In the genomic region with DNA sequence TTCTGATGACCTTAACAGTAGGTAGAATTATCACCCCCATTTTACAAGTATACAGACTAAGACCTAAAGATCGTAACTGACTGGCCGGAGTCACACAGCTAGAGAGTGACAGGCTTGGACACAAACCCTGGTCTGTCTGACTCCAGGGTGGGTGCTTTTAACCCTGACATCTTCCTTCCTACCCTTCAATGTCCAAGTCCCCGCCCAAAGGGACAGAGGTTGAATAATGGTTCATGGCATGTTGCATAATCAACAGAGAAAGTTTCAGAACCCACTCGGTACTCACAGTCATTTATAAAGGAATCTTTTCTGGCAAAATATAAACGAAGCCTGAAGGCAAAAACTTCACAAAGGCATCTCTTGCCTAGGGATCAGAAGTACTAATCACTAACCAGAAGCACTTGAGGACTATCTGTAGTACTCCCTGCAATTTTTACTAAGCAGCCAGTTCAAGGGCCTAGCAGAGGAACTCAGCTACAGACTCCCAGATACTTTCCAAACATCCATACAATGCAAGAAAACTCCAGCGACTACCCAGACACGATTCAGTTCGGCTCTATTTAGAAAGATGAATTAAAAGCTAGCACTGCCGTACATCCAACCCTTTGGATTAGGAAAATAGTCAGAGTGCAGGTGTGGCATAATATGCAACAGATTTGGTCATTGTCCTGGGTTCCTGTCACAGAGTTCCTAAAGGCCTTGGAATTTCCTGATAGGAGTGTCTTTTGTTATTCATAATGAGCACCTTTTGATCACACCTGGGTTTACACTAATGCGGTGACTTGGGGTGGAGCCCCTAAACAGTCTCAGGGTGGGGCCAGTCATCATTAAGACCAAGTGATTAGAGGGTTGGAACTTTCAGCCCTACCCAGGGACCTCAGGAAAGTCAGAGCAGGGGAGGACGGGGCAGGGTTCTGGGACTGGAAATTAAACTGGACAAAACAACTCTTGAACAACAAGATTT, we compare ENCODE assay signal across 26 cellular contexts. TPM values are rescaled to one million over a fixed set of nuclear protein-coding genes. Genes with fewer than 3 reads are reported as not detected.
DNase-seq lines count a peak whose midpoint lies in the region; ATAC-seq, FAIRE-seq and TF ChIP-seq lines count a peak whose summit lies in the region.
"Had no signal": no experiment of that assay in that cellular context is flagged by ENCODE, and none has a peak within 500 bp of the region (broad histone marks: within the 10 kb centered on the region; RNA-seq: fewer than 3 reads in every experiment).

No MANE protein-coding gene starts in this region.

- H3K4me3 ChIP-seq in keratinocyte (ENCODE audit: control insufficient read depth in 2 of 3, extremely low read depth in 1 of 3, insufficient read depth in 2 of 3, low read depth in 1 of 3, low read length in 3 of 3) (no peak overlapping the region), subcutaneous abdominal adipose tissue (ENCODE audit: low read depth in 1 of 5, low read length in 5 of 5) (no peak overlapping the region)
- H3K4me3 ChIP-seq: MG63, pancreas, skin epidermis had no signal

- no peak for FAIRE-seq in keratinocyte (lab: Jason Lieb, UNC)
- FAIRE-seq: A204.1, D721Med, GM19239, H54, pancreas had no signal

- H3K4me1 Mint-ChIP-seq in activated T-cell treated with anti-CD3 and anti-CD28 coated beads, Interleukin-2, amount 50 U/mL, for 24 hours (ENCODE audit: low read depth) = peaks cover 1% of the 10 kb centered on the region
- H3K4me1 Mint-ChIP-seq in activated T-cell treated with anti-CD3 and anti-CD28 coated beads, Interleukin-2, amount 50 U/mL, for 4 hours (ENCODE audit: low read depth) = no peaks in the 10 kb centered on the region
- H3K4me1 Mint-ChIP-seq in effector memory CD8-positive, alpha-beta T cell (ENCODE audit: low read depth in 2 of 2) = peaks cover 0 to 4% of the 10 kb centered on the region in 2 donors
- H3K4me1 Mint-ChIP-seq: central memory CD8-positive, alpha-beta T cell; natural killer cell had no signal

- TF ChIP-seq CTCF in keratinocyte (optimal IDR thresholded peaks at IDR 0.05 in 1 of 3, IDR thresholded peaks at IDR 0.05 in 1 of 3, conservative IDR thresholded peaks at IDR 0.05 in 1 of 3; ENCODE audit: extremely low read depth in 1 of 3, insufficient read depth in 2 of 3, low read length in 3 of 3) = no peak

- no peak overlapping the region for H3K9ac ChIP-seq in keratinocyte (ENCODE audit: control insufficient read depth, extremely low read depth, insufficient read depth, low read length)
- no peak overlapping the region for H3K9ac ChIP-seq in subcutaneous abdominal adipose tissue (ENCODE audit: low read length in 5 of 5)

- H3K4me3 Mint-ChIP-seq in activated T-cell treated with anti-CD3 and anti-CD28 coated beads, Interleukin-2, amount 50 U/mL, for 24 hours = no peak overlapping the region
- H3K4me3 Mint-ChIP-seq in activated T-cell treated with anti-CD3 and anti-CD28 coated beads, Interleukin-2, amount 50 U/mL, for 4 hours = no peak overlapping the region
- no peak overlapping the region for H3K4me3 Mint-ChIP-seq in effector memory CD8-positive, alpha-beta T cell
- H3K4me3 Mint-ChIP-seq: activated CD4-positive, alpha-beta T cell treated with anti-CD3 and anti-CD28 coated beads, Interleukin-2, amount 10 ng/mL, durations not matched to agents 24 days and 14 days; central memory CD8-positive, alpha-beta T cell; natural killer cell had no signal

- no peaks in the 10 kb centered on the region for H3K9me1 ChIP-seq in keratinocyte (ENCODE audit: control insufficient read depth, extremely low read depth, insufficient read depth, low read length)

- H3K9me3 ChIP-seq in keratinocyte (ENCODE audit: control insufficient read depth, low read depth, low read length) (no peaks in the 10 kb centered on the region), subcutaneous abdominal adipose tissue (ENCODE audit: control insufficient read depth in 5 of 5, low read length in 5 of 5) (no peaks in the 10 kb centered on the region)
- H3K9me3 ChIP-seq: MG63, pancreas had no signal

- H3K27me3 Mint-ChIP-seq in activated T-cell treated with anti-CD3 and anti-CD28 coated beads, Interleukin-2, amount 50 U/mL, for 24 hours = no peaks in the 10 kb centered on the region
- no peaks in the 10 kb centered on the region for H3K27me3 Mint-ChIP-seq in activated T-cell treated with anti-CD3 and anti-CD28 coated beads, Interleukin-2, amount 50 U/mL, for 4 hours (ENCODE audit: low read depth)
- H3K27me3 Mint-ChIP-seq in effector memory CD8-positive, alpha-beta T cell = no peaks in the 10 kb centered on the region
- H3K27me3 Mint-ChIP-seq: activated CD4-positive, alpha-beta T cell treated with anti-CD3 and anti-CD28 coated beads, Interleukin-2, amount 10 ng/mL, durations not matched to agents 24 days and 14 days; central memory CD8-positive, alpha-beta T cell had no signal

- no peaks in the 10 kb centered on the region for H4K20me1 ChIP-seq in keratinocyte (ENCODE audit: control insufficient read depth, extremely low read depth, insufficient read depth, low read length)

- ATAC-seq in activated T-cell treated with anti-CD3 and anti-CD28 coated beads, Interleukin-2, amount 50 U/mL, for 4 hours = no peak
- no peak for ATAC-seq in effector memory CD8-positive, alpha-beta T cell (replicated peaks)
- ATAC-seq: natural killer cell, pancreas had no signal

- H3K27me3 ChIP-seq in keratinocyte (ENCODE audit: control insufficient read depth, extremely low read depth, insufficient read depth, low read length) = no peaks in the 10 kb centered on the region
- H3K27me3 ChIP-seq in subcutaneous abdominal adipose tissue (ENCODE audit: control insufficient read depth in 5 of 5, insufficient read depth in 4 of 5, low read length in 5 of 5) = no peaks in the 10 kb centered on the region
- H3K27me3 ChIP-seq: MG63, pancreas had no signal

- H3K27ac ChIP-seq in keratinocyte (ENCODE audit: control insufficient read depth, insufficient read depth, low read length) (no peak overlapping the region), subcutaneous abdominal adipose tissue (ENCODE audit: low read depth, low read length) (peak overlapping the region; percentile 5)
- H3K27ac ChIP-seq: pancreas, RWPE1 had no signal

- DNase-seq in activated T-cell treated with anti-CD3 and anti-CD28 coated beads, Interleukin-2, amount 50 U/mL, for 24 hours = no peak
- no peak for DNase-seq in activated T-cell treated with anti-CD3 and anti-CD28 coated beads, Interleukin-2, amount 50 U/mL, for 4 hours
- DNase-seq in effector memory CD8-positive, alpha-beta T cell = no peak
- no peak for DNase-seq in keratinocyte (ENCODE audit: low read depth, low spot score)
- no peak for DNase-seq in SHP77 (lab: John Stamatoyannopoulos, UW)
- no peak for DNase-seq in stimulated activated CD4-positive, alpha-beta T cell treated with anti-CD3 and anti-CD28 coated beads, Interleukin-1b, Interleukin-23, amount 100 ng/mL, for 48 hours
- DNase-seq in T-helper 9 cell = no peak
- DNase-seq: activated CD4-positive, alpha-beta T cell treated with anti-CD3 and anti-CD28 coated beads, Interleukin-2, amount 10 ng/mL, durations not matched to agents 24 days and 14 days; activated CD8-positive, alpha-beta memory T cell treated with anti-CD3 and anti-CD28 coated beads, Interleukin-2, amount 50 U/mL, for 4 hours; activated gamma-delta T cell treated with Interleukin-2 at 50 U/mL for 16 hours; glutamatergic neuron; IMR-90; MG63; natural killer cell; NCI-H1930; NCI-H446 treated with DMSO at 0.1 percent for 48 hours; pancreas; substantia nigra had no signal

- H3K9me3 Mint-ChIP-seq in activated T-cell treated with anti-CD3 and anti-CD28 coated beads, Interleukin-2, amount 50 U/mL, for 24 hours = no peaks in the 10 kb centered on the region
- no peaks in the 10 kb centered on the region for H3K9me3 Mint-ChIP-seq in activated T-cell treated with anti-CD3 and anti-CD28 coated beads, Interleukin-2, amount 50 U/mL, for 4 hours
- H3K9me3 Mint-ChIP-seq in effector memory CD8-positive, alpha-beta T cell = no peaks in the 10 kb centered on the region
- H3K9me3 Mint-ChIP-seq: activated CD4-positive, alpha-beta T cell treated with anti-CD3 and anti-CD28 coated beads, Interleukin-2, amount 10 ng/mL, durations not matched to agents 24 days and 14 days; central memory CD8-positive, alpha-beta T cell; natural killer cell had no signal

- H3K4me1 ChIP-seq in keratinocyte (ENCODE audit: control insufficient read depth, extremely low read depth, insufficient read depth, low read length) (peaks cover 22% of the 10 kb centered on the region), subcutaneous abdominal adipose tissue (ENCODE audit: control insufficient read depth in 5 of 5, insufficient read depth in 5 of 5, low read length in 5 of 5) (peaks cover 0 to 27% (median 14%) of the 10 kb centered on the region in 5 donors)
- H3K4me1 ChIP-seq: pancreas had no signal

- H2AFZ ChIP-seq in keratinocyte (ENCODE audit: control insufficient read depth, low read length) = no peak overlapping the region

- H3K36me3 ChIP-seq in keratinocyte (ENCODE audit: control insufficient read depth in 2 of 2, extremely low read depth in 1 of 2, insufficient read depth in 2 of 2, low read length in 2 of 2) (peaks cover 4 to 12% of the 10 kb centered on the region in 2 experiments), subcutaneous abdominal adipose tissue (ENCODE audit: control insufficient read depth in 5 of 5, insufficient read depth in 5 of 5, low read length in 5 of 5) (peaks cover 0 to 29% (median 20%) of the 10 kb centered on the region in 5 donors)
- H3K36me3 ChIP-seq: MG63, pancreas had no signal

- H3K36me3 Mint-ChIP-seq in activated T-cell treated with anti-CD3 and anti-CD28 coated beads, Interleukin-2, amount 50 U/mL, for 24 hours (ENCODE audit: low read depth) = peaks cover 55% of the 10 kb centered on the region
- peaks cover 34% of the 10 kb centered on the region for H3K36me3 Mint-ChIP-seq in activated T-cell treated with anti-CD3 and anti-CD28 coated beads, Interleukin-2, amount 50 U/mL, for 4 hours (ENCODE audit: insufficient read depth)
- H3K36me3 Mint-ChIP-seq in effector memory CD8-positive, alpha-beta T cell (ENCODE audit: insufficient read depth) = peaks cover 32% of the 10 kb centered on the region
- H3K36me3 Mint-ChIP-seq: natural killer cell had no signal

- H3K4me2 ChIP-seq in keratinocyte (ENCODE audit: control insufficient read depth, extremely low read depth, insufficient read depth, low read depth, low read length) = peak overlapping the region; percentile 29

- dilution Hi-C loops in keratinocyte (cut with MboI; ENCODE audit: extremely low pct_ligation_motif_present, low sequenced_read_pairs) = no loop called here

- H3K79me2 ChIP-seq in keratinocyte (ENCODE audit: control insufficient read depth, insufficient read depth, low read length) = no peaks in the 10 kb centered on the region

- H3K27ac Mint-ChIP-seq in activated T-cell treated with anti-CD3 and anti-CD28 coated beads, Interleukin-2, amount 50 U/mL, for 24 hours = peak overlapping the region; percentile 28
- H3K27ac Mint-ChIP-seq in effector memory CD8-positive, alpha-beta T cell = peak overlapping the region; percentile 53 to 60
- H3K27ac Mint-ChIP-seq: activated CD4-positive, alpha-beta T cell treated with anti-CD3 and anti-CD28 coated beads, Interleukin-2, amount 10 ng/mL, durations not matched to agents 24 days and 14 days; natural killer cell had no signal

RNA-seq across cellular contexts. Expression of a gene that starts 44.0 kb away (rescaled TPM):
- 1 to 10 TPM; 7.7 to 9.0 (median 8.2) TPM for total RNA-seq in activated T-cell treated with anti-CD3 and anti-CD28 coated beads, Interleukin-2, amount 50 U/mL, for 4 hours
- polyA plus RNA-seq in keratinocyte = 4.1 to 15.6 TPM (median 9.3 TPM) in 3 replicates
- 3.1 TPM for polyA plus RNA-seq in keratinocyte (2011; ENCODE audit: low read depth)
- polyA plus RNA-seq in keratinocyte (2011; cell fraction: cytosol; rRNA removed) = 5.5 and 7.2 TPM in 2 replicates
- 7.1 and 7.7 TPM in 2 replicates for polyA plus RNA-seq in keratinocyte (2011; cell fraction: nucleus; rRNA removed)
- polyA plus RNA-seq in keratinocyte (2012; ENCODE audit: low replicate concordance) = 6.1 and 10.4 TPM in 2 replicates
- 9.1 to 23.6 TPM (median 22.2 TPM) in 3 replicates for polyA minus RNA-seq in keratinocyte
- polyA minus RNA-seq in keratinocyte (2011; cell fraction: cytosol; rRNA and poly(A)+ RNA removed) = 22.6 TPM
- 10.1 and 16.2 TPM in 2 replicates for polyA minus RNA-seq in keratinocyte (2011; cell fraction: nucleus; rRNA and poly(A)+ RNA removed)
